ENCODE assay signal across 36 cellular contexts in the genomic region with DNA sequence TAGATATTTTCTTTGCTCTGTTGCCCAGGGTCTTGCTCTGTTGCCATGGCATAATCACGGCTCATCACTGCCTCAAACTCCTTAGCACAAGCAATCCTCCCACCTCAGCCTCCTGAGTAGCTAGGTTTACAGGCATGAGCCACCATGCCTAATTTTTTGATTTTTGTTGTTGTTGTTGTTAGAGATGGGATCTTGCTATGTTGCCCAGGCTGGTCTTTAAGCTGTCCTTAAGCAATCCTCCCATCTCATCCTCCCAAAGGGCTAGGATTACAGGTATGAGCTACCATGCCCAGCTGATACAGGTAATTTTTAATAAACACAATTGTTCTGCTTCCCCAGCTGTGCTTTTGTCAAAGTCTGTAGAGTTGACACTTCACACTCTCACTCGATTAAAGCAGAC.
DNase-seq lines count a peak whose midpoint lies in the region; ATAC-seq, FAIRE-seq and TF ChIP-seq lines count a peak whose summit lies in the region.
"Had no signal": no experiment of that assay in that cellular context is flagged by ENCODE, and none has a peak within 500 bp of the region (broad histone marks: within the 10 kb centered on the region; RNA-seq: fewer than 3 reads in every experiment).

No MANE protein-coding gene starts in this region.

- H2AFZ ChIP-seq in HepG2 (ENCODE audit: low read length): no peak overlapping the region
- H2AFZ ChIP-seq in K562 (ENCODE audit: low read depth, low read length): no peak overlapping the region
- no peak overlapping the region for H2AFZ ChIP-seq in PC-9

- H3K9ac ChIP-seq in HepG2 (ENCODE audit: insufficient read depth, low read depth, low read length) (no peak overlapping the region), K562 (ENCODE audit: insufficient read depth in 1 of 2, low read depth in 2 of 2, low read length in 2 of 2) (no peak overlapping the region)
- H3K9ac ChIP-seq: BLaER1; BLaER1 treated with 17β-estradiol and CSF1 and Interleukin-3, amounts not matched to agents 10 nM and 100 nM had no signal

- H3K4me1 Mint-ChIP-seq in WTC11 (peaks cover 13% of the 10 kb centered on the region), type B pancreatic cell (ENCODE audit: unreplicated experiment) (peaks cover 15% of the 10 kb centered on the region)
- H3K4me1 Mint-ChIP-seq: B cell; CD14-positive monocyte; CD8-positive, alpha-beta memory T cell had no signal

- no peaks in the 10 kb centered on the region for H4K20me1 ChIP-seq in HepG2 (ENCODE audit: insufficient read depth, low read length)
- H4K20me1 ChIP-seq in K562 (replicated peaks; ENCODE audit: control insufficient read depth, insufficient read depth, low read length): no peaks in the 10 kb centered on the region
- H4K20me1 ChIP-seq in PC-9 (ENCODE audit: insufficient read depth): no peaks in the 10 kb centered on the region
- H4K20me1 ChIP-seq: BLaER1; BLaER1 treated with 17β-estradiol and CSF1 and Interleukin-3, amounts not matched to agents 10 nM and 100 nM had no signal

- CTCF ChIA-PET in HepG2 (lab: Yijun Ruan, JAX; ENCODE audit: low intra/inter-chr PET ratio, low total read pairs): no interaction called here
- CTCF ChIA-PET in HEK293 (lab: Yijun Ruan, JAX): no interaction called here
- CTCF ChIA-PET in WTC11 (lab: Charles Lee): no interaction called here
- CTCF ChIA-PET in K562 (lab: Yijun Ruan, JAX; ENCODE audit: low intra/inter-chr PET ratio): no interaction called here
- CTCF ChIA-PET in PC-9 (lab: Charles Lee): no interaction called here

- TF ChIP-seq POLR2A in HepG2 (IDR thresholded peaks at IDR 0.05; ENCODE audit: insufficient read depth in 1 of 2, low read depth in 2 of 2, low read length in 2 of 2): no peak
- no peak for TF ChIP-seq POLR2A in right lobe of liver (IDR thresholded peaks at IDR 0.05)
- no peak for TF ChIP-seq POLR2A in K562 (conservative IDR thresholded peaks at IDR 0.05)

- ATAC-seq in HepG2: no peak
- ATAC-seq in right lobe of liver: no peak
- ATAC-seq in WTC11: no peak
- no peak for ATAC-seq in K562
- ATAC-seq: A549; CD8-positive, alpha-beta T cell had no signal

- H3F3A ChIP-seq in PC-9 (ENCODE audit: insufficient read depth, low read depth): peaks cover 17% of the 10 kb centered on the region

- H3K27me3 ChIP-seq in HepG2 (ENCODE audit: control insufficient read depth in 1 of 2, insufficient read depth in 2 of 2, low read length in 2 of 2) (no peaks in the 10 kb centered on the region), right lobe of liver (no peaks in the 10 kb centered on the region), K562 (ENCODE audit: control insufficient read depth in 2 of 2, insufficient read depth in 2 of 2, low read length in 2 of 2) (no peaks in the 10 kb centered on the region), PC-9 (ENCODE audit: insufficient read depth, low read depth) (no peaks in the 10 kb centered on the region)
- H3K27me3 ChIP-seq: BE2C; BLaER1; BLaER1 treated with 17β-estradiol and CSF1 and Interleukin-3, amounts not matched to agents 10 nM and 100 nM had no signal

- TF ChIP-seq RAD21 in HepG2 (CRISPR knock-in tag; IDR thresholded peaks at IDR 0.05) (no peak), K562 (CRISPR knock-in tag; conservative IDR thresholded peaks at IDR 0.05 in 1 of 2, IDR thresholded peaks at IDR 0.05 in 1 of 2) (no peak)

- no peak for TF ChIP-seq CTCF in HepG2 (CRISPR knock-in tag; IDR thresholded peaks at IDR 0.05)
- no peak for TF ChIP-seq CTCF in right lobe of liver (IDR thresholded peaks at IDR 0.05)
- no peak for TF ChIP-seq CTCF in HEK293 (tag by site-specific recombination; IDR thresholded peaks at IDR 0.05)
- TF ChIP-seq CTCF in WTC11 (IDR thresholded peaks at IDR 0.05): no peak
- TF ChIP-seq CTCF in K562 (IDR thresholded peaks at IDR 0.05 in 2 of 3, conservative IDR thresholded peaks at IDR 0.05 in 1 of 3; ENCODE audit: insufficient read depth in 2 of 3, low read depth in 1 of 3, low read length in 3 of 3): no peak
- TF ChIP-seq CTCF in type B pancreatic cell (conservative IDR thresholded peaks at IDR 0.05): no peak
- no peak for TF ChIP-seq CTCF in PC-9 (conservative IDR thresholded peaks at IDR 0.05)

- FAIRE-seq in HepG2 (lab: Jason Lieb, UNC) (no peak), K562 (lab: Jason Lieb, UNC) (no peak)
- FAIRE-seq: A549, D721Med had no signal

- in situ Hi-C loops in HepG2 (cut with HindIII; ENCODE audit: extremely low pct_ligation_motif_present, low pct_unique_long_range_greater_than_20kb): no loop called here
- in situ Hi-C loops in K562 (cut with MboI): no loop called here
- in situ Hi-C loops in KBM-7 (cut with MboI; ENCODE audit: low pct_unique_long_range_greater_than_20kb, low sequenced_read_pairs): no loop called here

- H3K4me2 ChIP-seq in HepG2 (ENCODE audit: low read depth, low read length): no peak overlapping the region
- no peak overlapping the region for H3K4me2 ChIP-seq in K562 (ENCODE audit: insufficient read depth, low read length)
- H3K4me2 ChIP-seq in PC-9: no peak overlapping the region
- H3K4me2 ChIP-seq: A549; BLaER1; BLaER1 treated with 17β-estradiol and CSF1 and Interleukin-3, amounts not matched to agents 10 nM and 100 nM had no signal

- H3K9me3 Mint-ChIP-seq in WTC11 (no peaks in the 10 kb centered on the region), type B pancreatic cell (no peaks in the 10 kb centered on the region)
- H3K9me3 Mint-ChIP-seq: CD14-positive monocyte; CD4-positive, alpha-beta T cell; CD8-positive, alpha-beta memory T cell; CD8-positive, alpha-beta T cell had no signal

- DNase-seq in HepG2 (ENCODE audit: low spot score): no peak
- no peak for DNase-seq in right lobe of liver
- no peak for DNase-seq in WTC11 (ENCODE audit: low spot score)
- DNase-seq in K562 (ENCODE audit: extremely low read depth in 1 of 4, low spot score in 3 of 4): no peak
- no peak for DNase-seq in type B pancreatic cell (ENCODE audit: extremely low spot score, unreplicated experiment)
- no peak for DNase-seq in PC-9
- DNase-seq in KBM-7: no peak
- DNase-seq: 8988T; ACHN; AML-193; BE2C; C1 segment of cervical spinal cord; Caco-2; Calu3; CD4-positive, alpha-beta memory T cell; CD4-positive, alpha-beta T cell; CD4-positive, CD25-positive, alpha-beta regulatory T cell; CD8-positive, alpha-beta memory T cell; CD8-positive, alpha-beta T cell; COR-L47; DMS 273 treated with DMSO at 0.1 percent for 48 hours; DMS153; DMS53; DMS79; DMS79 treated with DMSO at 0.1 percent for 48 hours; DND-41; EL had no signal

- H3K9me1 ChIP-seq in K562 (ENCODE audit: control insufficient read depth, insufficient read depth, low read length): no peaks in the 10 kb centered on the region

- TF ChIP-seq EP300 in HepG2 (IDR thresholded peaks at IDR 0.05; ENCODE audit: low read depth in 2 of 2, low read length in 2 of 2) (no peak), HepG2 (CRISPR knock-in tag; IDR thresholded peaks at IDR 0.05; ENCODE audit: borderline replicate concordance) (no peak), K562 (IDR thresholded peaks at IDR 0.05; ENCODE audit: low read length) (no peak)

- H3K36me3 ChIP-seq in HepG2 (replicated peaks in 1 of 2; ENCODE audit: control insufficient read depth in 1 of 2, insufficient read depth in 2 of 2, low read length in 2 of 2) (no peaks in the 10 kb centered on the region), right lobe of liver (no peaks in the 10 kb centered on the region), HEK293 (ENCODE audit: control insufficient read depth in 2 of 2, insufficient read depth in 1 of 2, low read length in 2 of 2) (no peaks in the 10 kb centered on the region; a peak in 1 of 3 replicates), K562 (ENCODE audit: control insufficient read depth, insufficient read depth, low read length) (no peaks in the 10 kb centered on the region), PC-9 (ENCODE audit: low read depth) (no peaks in the 10 kb centered on the region)
- H3K36me3 ChIP-seq: BE2C had no signal

- POLR2A ChIA-PET in HepG2 (lab: Yijun Ruan, JAX): interaction anchor here (0.9 kb wide), 1 partner anchor 69 kb away, joined by 4 read pairs; no protein-coding TSS in a partner anchor
- POLR2A ChIA-PET in HEK293 (lab: Yijun Ruan, JAX): no interaction called here
- POLR2A ChIA-PET in WTC11 (lab: Charles Lee): no interaction called here
- POLR2A ChIA-PET in K562 (lab: Yijun Ruan, JAX): no interaction called here
- POLR2A ChIA-PET in PC-9 (lab: Charles Lee; ENCODE audit: unreplicated experiment): no interaction called here

- intact Hi-C loops in HepG2 (cut with micrococcal nuclease; ENCODE audit: unreplicated experiment) (no loop called here), right lobe of liver (cut with DNase I) (no loop called here), K562 (cut with micrococcal nuclease) (no loop called here), PC-9 (cut with micrococcal nuclease; ENCODE audit: unreplicated experiment) (no loop called here)

- H3K27me3 Mint-ChIP-seq in WTC11 (ENCODE audit: low read depth) (no peaks in the 10 kb centered on the region), type B pancreatic cell (no peaks in the 10 kb centered on the region)
- H3K27me3 Mint-ChIP-seq: B cell; CD4-positive, alpha-beta memory T cell; CD4-positive, alpha-beta T cell; CD4-positive, CD25-positive, alpha-beta regulatory T cell had no signal

- H3K79me2 ChIP-seq in HepG2 (ENCODE audit: insufficient read depth, low read length) (no peaks in the 10 kb centered on the region), K562 (ENCODE audit: control insufficient read depth, insufficient read depth, low read length) (no peaks in the 10 kb centered on the region), PC-9 (ENCODE audit: low read depth) (0 out of 2 replicates have a peak, but pooled peaks cover 14% of the 10 kb centered on the region)

- no TSS peak for BruUV-seq in HepG2 (replicated peaks; lab: Mats Ljungman, UMichigan)
- BruUV-seq in K562 (replicated peaks; lab: Mats Ljungman, UMichigan): no TSS peak
- BruUV-seq in PC-9 (replicated peaks; lab: Mats Ljungman, UMichigan): no TSS peak

- H3K9me3 ChIP-seq in HepG2 (ENCODE audit: low read length): no peaks in the 10 kb centered on the region
- no peaks in the 10 kb centered on the region for H3K9me3 ChIP-seq in right lobe of liver
- no peaks in the 10 kb centered on the region for H3K9me3 ChIP-seq in HEK293 (ENCODE audit: control insufficient read depth, insufficient read depth, low read depth, low read length)
- no peaks in the 10 kb centered on the region for H3K9me3 ChIP-seq in K562 (replicated peaks; ENCODE audit: control insufficient read depth, insufficient read depth, low read depth, low read length)
- no peaks in the 10 kb centered on the region for H3K9me3 ChIP-seq in PC-9 (ENCODE audit: insufficient read depth, low read depth)
- H3K9me3 ChIP-seq: A549, BE2C, BLaER1, Caco-2 had no signal

- H3K27ac Mint-ChIP-seq in WTC11 (no peak overlapping the region), type B pancreatic cell (no peak overlapping the region)
- H3K27ac Mint-ChIP-seq: B cell; CD4-positive, alpha-beta T cell; CD4-positive, CD25-positive, alpha-beta regulatory T cell; CD8-positive, alpha-beta memory T cell; CD8-positive, alpha-beta T cell had no signal

- H3K36me3 Mint-ChIP-seq in WTC11 (no peaks in the 10 kb centered on the region), type B pancreatic cell (peaks cover 6% of the 10 kb centered on the region)

- H3K4me1 ChIP-seq in HepG2 (ENCODE audit: insufficient read depth, low read length) (peaks cover 44% of the 10 kb centered on the region), right lobe of liver (peaks cover 0 to 17% (median 0%) of the 10 kb centered on the region in 4 donors), HEK293 (ENCODE audit: control insufficient read depth, insufficient read depth, low read length) (no peaks in the 10 kb centered on the region), K562 (replicated peaks in 1 of 2; ENCODE audit: control insufficient read depth in 2 of 2, insufficient read depth in 2 of 2, low read length in 2 of 2) (no peaks in the 10 kb centered on the region), PC-9 (replicated peaks; ENCODE audit: insufficient read depth) (peaks cover 15% of the 10 kb centered on the region)
- H3K4me1 ChIP-seq: BE2C had no signal

- H3K4me3 Mint-ChIP-seq in WTC11: no peak overlapping the region
- no peak overlapping the region for H3K4me3 Mint-ChIP-seq in type B pancreatic cell
- H3K4me3 Mint-ChIP-seq: B cell; CD14-positive monocyte; CD4-positive, alpha-beta memory T cell; CD4-positive, alpha-beta T cell; CD4-positive, CD25-positive, alpha-beta regulatory T cell; CD8-positive, alpha-beta memory T cell; CD8-positive, alpha-beta T cell had no signal

- 94% methylated on average over 2 of the region's 2 CpGs for WGBS in HepG2 (ENCODE audit: low lambda C conversion rate)
- WGBS in right lobe of liver (ENCODE audit: insufficient coverage, low coverage, low lambda C conversion rate, missing lambda C conversion rate): 69% methylated on average over 2 of the region's 2 CpGs
- WGBS in K562 (ENCODE audit: insufficient coverage, low coverage, missing lambda C conversion rate): 81% methylated on average over 2 of the region's 2 CpGs

- H3K27ac ChIP-seq in HepG2 (ENCODE audit: extremely low read length, insufficient read depth, low read length): no peak overlapping the region
- no peak overlapping the region for H3K27ac ChIP-seq in right lobe of liver
- H3K27ac ChIP-seq in HEK293 (ENCODE audit: extremely low read depth, low read depth, low read length): no peak overlapping the region
- no peak overlapping the region for H3K27ac ChIP-seq in K562 (ENCODE audit: extremely low read depth, low read depth, low read length)
- no peak overlapping the region for H3K27ac ChIP-seq in PC-9
- H3K27ac ChIP-seq: 22Rv1; BLaER1; BLaER1 treated with 17β-estradiol and CSF1 and Interleukin-3, amounts not matched to agents 10 nM and 100 nM; C4-2B had no signal

- H3K9me2 ChIP-seq in PC-9 (ENCODE audit: insufficient read depth): no peaks in the 10 kb centered on the region

- H3K4me3 ChIP-seq in HepG2 (replicated peaks in 1 of 3; ENCODE audit: insufficient read depth in 1 of 3, low read depth in 2 of 3, low read length in 3 of 3) (no peak overlapping the region), right lobe of liver (no peak overlapping the region), HEK293 (ENCODE audit: low read depth, low read length) (no peak overlapping the region), K562 (no peak overlapping the region), PC-9 (no peak overlapping the region)
- H3K4me3 ChIP-seq: A549; BLaER1; BLaER1 treated with 17β-estradiol and CSF1 and Interleukin-3, amounts not matched to agents 10 nM and 100 nM had no signal
